Comparison of ENCODE assay signal across 8 cellular contexts in the genomic region with DNA sequence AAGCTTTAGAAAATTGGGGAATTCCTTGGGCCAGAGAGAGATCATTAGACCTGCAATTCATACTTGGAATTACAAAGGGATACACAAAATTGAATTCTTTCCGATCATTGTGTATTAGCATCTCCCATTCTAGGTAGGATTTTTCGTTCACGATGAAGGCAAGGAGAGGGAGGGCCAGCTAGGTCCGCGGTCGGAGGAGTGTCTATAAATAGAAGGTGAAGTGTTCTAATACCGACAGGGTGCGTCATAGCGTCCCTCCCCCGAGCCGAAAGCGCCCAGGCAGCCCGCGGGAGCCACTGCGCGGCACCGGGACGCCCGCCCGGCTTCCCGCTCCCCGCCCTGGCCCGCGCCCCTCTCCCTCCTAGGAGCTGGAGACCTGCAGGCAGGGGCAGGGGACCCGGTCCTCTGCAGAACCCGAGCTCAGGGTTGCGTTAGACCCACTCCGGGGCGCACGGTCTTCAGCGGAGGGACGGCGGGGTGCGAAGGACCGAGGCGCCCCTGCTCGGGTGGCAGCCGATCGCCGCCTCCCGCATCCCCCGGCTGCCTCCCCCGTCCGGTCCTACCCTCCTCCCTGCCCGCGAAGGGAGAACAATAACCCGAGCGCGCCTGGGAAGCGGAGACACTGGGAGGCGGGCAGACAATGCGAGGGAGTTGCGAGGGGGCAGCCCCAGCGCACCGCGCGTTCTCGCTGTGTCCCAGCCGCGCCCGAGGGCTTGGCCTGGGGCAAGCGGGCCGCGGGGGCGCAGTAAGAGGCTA.
DNase-seq lines count a peak whose midpoint lies in the region; ATAC-seq and TF ChIP-seq lines count a peak whose summit lies in the region.

No MANE protein-coding gene starts in this region.

- ATAC-seq in GM19035 (IDR thresholded peaks at IDR 0.05; ENCODE audit: unreplicated experiment) (peak; percentile 86), HG03280 (IDR thresholded peaks at IDR 0.05; ENCODE audit: unreplicated experiment) (peak; percentile 78)

- H3K27me3 ChIP-seq in BE2C: no peaks in the 10 kb centered on the region

- DNase-seq in BE2C: peak; percentile 73
- DNase-seq in NCI-H345 (lab: John Stamatoyannopoulos, UW): peak; percentile 83
- DNase-seq in activated CD4-positive, alpha-beta T cell treated with anti-CD3 and anti-CD28 coated beads for 24 hours (ENCODE audit: low read depth in 2 of 2): peak; percentile 52 to 66
- peak; percentile 87 for DNase-seq in choroid plexus epithelial cell (ENCODE audit: low read depth)
- DNase-seq in left kidney (ENCODE audit: low read depth, low spot score): peak; percentile 92
- peak; percentile 68 for DNase-seq in stimulated activated CD4-positive, alpha-beta T cell treated with anti-CD3 and anti-CD28 coated beads, Interleukin-1b, Interleukin-23, amount 100 ng/mL, for 48 hours

- no peaks in the 10 kb centered on the region for H3K36me3 ChIP-seq in BE2C

- H3K4me1 ChIP-seq in BE2C: no peaks in the 10 kb centered on the region

- H3K4me3 ChIP-seq in BE2C (ENCODE audit: low read depth, low read length) (peak overlapping the region; percentile 75), choroid plexus epithelial cell (ENCODE audit: low read depth, low read length) (peak overlapping the region; percentile 69)

- H3K9me3 ChIP-seq in BE2C: no peaks in the 10 kb centered on the region

- TF ChIP-seq CTCF in BE2C (IDR thresholded peaks at IDR 0.05; ENCODE audit: low read depth, low read length) (no peak), choroid plexus epithelial cell (conservative IDR thresholded peaks at IDR 0.05; ENCODE audit: low read depth, low read length) (no peak)

Comparison
In these comparisons a context has a peak if more than half of its experiments do, and no peak if none do; other contexts are left out.
1. Peak in every context shown above with its lines: DNase-seq, ATAC-seq and H3K4me3 ChIP-seq.